12 cellular contexts compared by ENCODE assay signal in genomic region chr5:140109818-140110733, GRCh38. TPM values are rescaled to one million over a fixed set of nuclear protein-coding genes. Genes with fewer than 3 reads are reported as not detected.
DNase-seq lines count a peak whose midpoint lies in the region; ATAC-seq and TF ChIP-seq lines count a peak whose summit lies in the region.
"Had no signal": no experiment of that assay in that cellular context is flagged by ENCODE, and none has a peak within 500 bp of the region (broad histone marks: within the 10 kb centered on the region; RNA-seq: fewer than 3 reads in every experiment).

No MANE protein-coding gene starts in this region.

- intact Hi-C loops in colonic mucosa (cut with DNase I), result loop anchor here (5.0 kb wide), 1 partner anchor 38 kb away; no protein-coding TSS in a partner anchor

- no peak overlapping the region for H3K23ac ChIP-seq in neuronal stem cell (ENCODE audit: low read depth, low read length, poor library complexity)

- no peaks in the 10 kb centered on the region for H3K36me3 Mint-ChIP-seq in stimulated activated naive CD8-positive, alpha-beta T cell treated with anti-CD3 and anti-CD28 coated beads, Interleukin-15, Interleukin-2, amounts not matched to agents 100 ng/mL and 50 ng/mL, for 24 hours (ENCODE audit: low read depth)

- no peak overlapping the region for H4K8ac ChIP-seq in neuronal stem cell (ENCODE audit: low read depth, low read length)

- H4K91ac ChIP-seq in neuronal stem cell (ENCODE audit: low read depth, low read length, poor library complexity), result no peak overlapping the region

- H3K4me1 ChIP-seq in colonic mucosa (no peaks in the 10 kb centered on the region), neuronal stem cell (ENCODE audit: control insufficient read depth in 2 of 2, insufficient read depth in 1 of 2, low read depth in 1 of 2, low read length in 2 of 2) (peaks cover 15 to 16% of the 10 kb centered on the region in 2 donors)

- no peak for DNase-seq in stimulated activated naive CD8-positive, alpha-beta T cell treated with anti-CD3 and anti-CD28 coated beads, Interleukin-15, Interleukin-2, amounts not matched to agents 100 U/mL and 50 U/mL, for 24 hours
- DNase-seq in foreskin fibroblast, result no peak
- no peak for DNase-seq in substantia nigra (lab: John Stamatoyannopoulos, UW)
- no peak for DNase-seq in colonic mucosa
- no peak for DNase-seq in neuronal stem cell (ENCODE audit: low spot score)
- no peak for DNase-seq in NCI-H2029 (lab: John Stamatoyannopoulos, UW)
- DNase-seq: activated CD8-positive, alpha-beta memory T cell treated with anti-CD3 and anti-CD28 coated beads for 24 hours had no signal

- no peak overlapping the region for H2AFZ ChIP-seq in neuronal stem cell (ENCODE audit: low read length)

- WGBS in neuronal stem cell (ENCODE audit: extremely low coverage in 2 of 2, insufficient read length in 2 of 2, insufficient replicate concordance in 1 of 2), 2 donors, result no CpG with 5 or more reads among the region's 2 CpGs

- peaks cover 55% of the 10 kb centered on the region for H3K4me1 Mint-ChIP-seq in stimulated activated naive CD8-positive, alpha-beta T cell treated with anti-CD3 and anti-CD28 coated beads, Interleukin-15, Interleukin-2, amounts not matched to agents 100 ng/mL and 50 ng/mL, for 24 hours (ENCODE audit: low read depth)

- no peak for TF ChIP-seq CTCF in WI38 (IDR thresholded peaks at IDR 0.05; ENCODE audit: low read depth, low read length)
- no peak for TF ChIP-seq CTCF in foreskin fibroblast (IDR thresholded peaks at IDR 0.05; ENCODE audit: low read depth, low read length)
- no peak for TF ChIP-seq CTCF in colonic mucosa (IDR thresholded peaks at IDR 0.05)

- no peak overlapping the region for H3K9ac ChIP-seq in colonic mucosa (ENCODE audit: low read depth in 2 of 2, low read length in 2 of 2)
- H3K9ac ChIP-seq in neuronal stem cell (ENCODE audit: low read depth, low read length, poor library complexity), result no peak overlapping the region

- H3K4me2 ChIP-seq in neuronal stem cell (ENCODE audit: insufficient read depth, low read length, poor library complexity, severe bottlenecking), result no peak overlapping the region

- no peak overlapping the region for H3K4ac ChIP-seq in neuronal stem cell (ENCODE audit: low read length)

- no peak overlapping the region for H2BK5ac ChIP-seq in neuronal stem cell (ENCODE audit: low read length)

- H3K4me3 ChIP-seq in WI38 (ENCODE audit: low read depth, low read length) (peak overlapping the region; percentile 89), foreskin fibroblast (ENCODE audit: low read depth in 1 of 2, low read length in 2 of 2) (peak overlapping the region; percentile 83 to 90), colonic mucosa (no peak overlapping the region), neuronal stem cell (ENCODE audit: low read length in 2 of 2) (no peak overlapping the region)

- no peak overlapping the region for H3K14ac ChIP-seq in neuronal stem cell (ENCODE audit: low read length)

- H3K27me3 Mint-ChIP-seq in stimulated activated naive CD8-positive, alpha-beta T cell treated with anti-CD3 and anti-CD28 coated beads, Interleukin-15, Interleukin-2, amounts not matched to agents 100 ng/mL and 50 ng/mL, for 24 hours, result peaks cover 11% of the 10 kb centered on the region

- H3K9me3 Mint-ChIP-seq in stimulated activated naive CD8-positive, alpha-beta T cell treated with anti-CD3 and anti-CD28 coated beads, Interleukin-15, Interleukin-2, amounts not matched to agents 100 ng/mL and 50 ng/mL, for 24 hours, result no peaks in the 10 kb centered on the region

- H2AK5ac ChIP-seq in neuronal stem cell (ENCODE audit: low read depth, low read length), result no peak overlapping the region

- H3K27me3 ChIP-seq in colonic mucosa, result no peaks in the 10 kb centered on the region
- peaks cover 34 to 75% (median 68%) of the 10 kb centered on the region in 3 experiments for H3K27me3 ChIP-seq in neuronal stem cell (ENCODE audit: control insufficient read depth in 3 of 3, insufficient read depth in 3 of 3, low read depth in 1 of 3, low read length in 3 of 3)
- H3K27me3 ChIP-seq: ovary, suprapubic skin had no signal

- peaks cover 3% of the 10 kb centered on the region for H3K79me1 ChIP-seq in neuronal stem cell (ENCODE audit: low read depth, low read length)

- H3K9me3 ChIP-seq in colonic mucosa (no peaks in the 10 kb centered on the region), neuronal stem cell (replicated peaks in 1 of 2; ENCODE audit: control insufficient read depth in 2 of 2, insufficient read depth in 1 of 2, low read depth in 1 of 2, low read length in 2 of 2) (no peaks in the 10 kb centered on the region)
- H3K9me3 ChIP-seq: ovary, suprapubic skin had no signal

- no peak overlapping the region for H3K27ac Mint-ChIP-seq in stimulated activated naive CD8-positive, alpha-beta T cell treated with anti-CD3 and anti-CD28 coated beads, Interleukin-15, Interleukin-2, amounts not matched to agents 100 ng/mL and 50 ng/mL, for 24 hours

- no peak overlapping the region for H2BK15ac ChIP-seq in neuronal stem cell (ENCODE audit: low read length)

- ATAC-seq in stimulated activated naive CD8-positive, alpha-beta T cell treated with anti-CD3 and anti-CD28 coated beads, Interleukin-15, Interleukin-2, amounts not matched to agents 100 U/mL and 50 U/mL, for 24 hours, result no peak
- ATAC-seq: esophagus mucosa had no signal

- no peak overlapping the region for H2BK12ac ChIP-seq in neuronal stem cell (ENCODE audit: low read length)

- H2BK120ac ChIP-seq in neuronal stem cell (ENCODE audit: low read depth, low read length), result no peak overlapping the region

- no peaks in the 10 kb centered on the region for H3K36me3 ChIP-seq in colonic mucosa
- no peaks in the 10 kb centered on the region for H3K36me3 ChIP-seq in neuronal stem cell (replicated peaks in 1 of 2; ENCODE audit: control insufficient read depth in 2 of 2, insufficient read depth in 2 of 2, low read length in 2 of 2)
- H3K36me3 ChIP-seq: ovary, suprapubic skin had no signal

- peak overlapping the region; percentile 88 for H3K4me3 Mint-ChIP-seq in stimulated activated naive CD8-positive, alpha-beta T cell treated with anti-CD3 and anti-CD28 coated beads, Interleukin-15, Interleukin-2, amounts not matched to agents 100 ng/mL and 50 ng/mL, for 24 hours

- H3K18ac ChIP-seq in neuronal stem cell (ENCODE audit: low read length), result no peak overlapping the region

- H3K27ac ChIP-seq in substantia nigra (ENCODE audit: low read depth, low read length, poor library complexity, severe bottlenecking), result no peak overlapping the region
- H3K27ac ChIP-seq in colonic mucosa, result no peak overlapping the region
- no peak overlapping the region for H3K27ac ChIP-seq in neuronal stem cell (replicated peaks; ENCODE audit: low read length)
- H3K27ac ChIP-seq: ovary had no signal

RNA-seq across cellular contexts. Expression of gene PURA, which starts 3.8 kb away (rescaled TPM):
- total RNA-seq in colonic mucosa, result 10 to 100 TPM; 20.5 to 21.6 TPM
- 1.3 TPM for polyA plus RNA-seq in neuronal stem cell (2013, experiment 1 of 2)
- polyA plus RNA-seq in neuronal stem cell (2013, experiment 2 of 2), result 1.6 TPM

RNA-seq across cellular contexts. Expression of gene IGIP, which starts 15.7 kb away (rescaled TPM):
- 1 to 10 TPM; 7.8 to 9.5 TPM for total RNA-seq in colonic mucosa
- polyA plus RNA-seq in neuronal stem cell (2013, experiment 1 of 2), result 0.47 TPM
- 0.42 TPM for polyA plus RNA-seq in neuronal stem cell (2013, experiment 2 of 2)

Comparison
In these comparisons a context has a peak if more than half of its experiments do, and no peak if none do; other contexts are left out.
1. H3K4me3 ChIP-seq: peak in WI38 (single experiment) and foreskin fibroblast (2 of 2); none in colonic mucosa (single experiment) and neuronal stem cell (0 of 2).